ENCODE assay signal across 14 cellular contexts in the genomic region with DNA sequence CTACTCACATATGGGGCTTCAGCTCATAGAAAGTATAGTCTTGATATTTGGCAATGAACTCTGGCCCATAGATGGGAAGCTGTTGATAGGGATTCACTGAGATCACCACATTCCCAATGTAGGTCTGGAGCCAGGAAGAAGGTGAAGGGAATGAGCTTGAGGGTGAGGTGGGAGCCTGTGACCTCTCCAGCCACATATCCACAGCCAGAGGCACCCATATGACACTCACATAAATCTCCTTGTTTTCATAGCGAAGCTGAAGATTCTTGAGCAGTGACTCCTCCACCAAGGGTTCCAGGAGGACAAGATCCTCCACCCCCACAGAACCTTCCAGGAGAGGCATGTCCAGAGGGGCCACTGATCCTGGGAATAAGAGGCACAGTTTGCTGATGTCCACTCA. TPM values are rescaled to one million over a fixed set of nuclear protein-coding genes. Genes with fewer than 3 reads are reported as not detected.
DNase-seq lines count a peak whose midpoint lies in the region; ATAC-seq, FAIRE-seq and TF ChIP-seq lines count a peak whose summit lies in the region.
"Had no signal": no experiment of that assay in that cellular context is flagged by ENCODE, and none has a peak within 500 bp of the region (broad histone marks: within the 10 kb centered on the region; RNA-seq: fewer than 3 reads in every experiment).

No MANE protein-coding gene starts in this region.

- H3K27ac ChIP-seq in astrocyte (ENCODE audit: low read depth, low read length) (no peak overlapping the region), neutrophil (peak overlapping the region; percentile 59)

- TF ChIP-seq POLR2A in GM18505 (IDR thresholded peaks at IDR 0.05; ENCODE audit: borderline replicate concordance, extremely low read depth, insufficient read depth, insufficient read length), result no peak

- no peak for DNase-seq in activated CD4-positive, alpha-beta T cell treated with anti-CD3 and anti-CD28 coated beads, Interleukin-2, amount 10 ng/mL, durations not matched to agents 24 days and 14 days
- DNase-seq in activated CD4-positive, alpha-beta T cell treated with anti-CD3 and anti-CD28 coated beads, Interleukin-2, amount 50 U/mL, for 4 hours, result no peak
- peak; percentile 55 for DNase-seq in HFFc6
- peak; percentile 14 for DNase-seq in astrocyte (ENCODE audit: low read depth)
- DNase-seq: DMS 273 treated with DMSO at 0.1 percent for 48 hours, mammary epithelial cell, NCI-H2171 treated with DMSO at 0.1 percent for 48 hours, small intestine had no signal

- TF ChIP-seq CTCF in HFFc6 (IDR thresholded peaks at IDR 0.05) (no peak), astrocyte (IDR thresholded peaks at IDR 0.05; ENCODE audit: insufficient read depth, low read depth, low read length) (no peak), neutrophil (IDR thresholded peaks at IDR 0.05) (no peak)

- no peak overlapping the region for H2AFZ ChIP-seq in astrocyte (ENCODE audit: low read depth, low read length)

- peak overlapping the region; percentile 87 for H3K27ac Mint-ChIP-seq in activated CD4-positive, alpha-beta T cell treated with anti-CD3 and anti-CD28 coated beads, Interleukin-2, amount 10 ng/mL, durations not matched to agents 24 days and 14 days
- no peak overlapping the region for H3K27ac Mint-ChIP-seq in HFFc6
- H3K27ac Mint-ChIP-seq in astrocyte (ENCODE audit: unreplicated experiment), result no peak overlapping the region

- H3K9me3 ChIP-seq in astrocyte (ENCODE audit: insufficient read depth, low read depth, low read length) (no peaks in the 10 kb centered on the region), neutrophil (no peaks in the 10 kb centered on the region)

- no peaks in the 10 kb centered on the region for H4K20me1 ChIP-seq in astrocyte (ENCODE audit: insufficient read depth, low read length)

- intact Hi-C loops in activated CD4-positive, alpha-beta T cell treated with anti-CD3 and anti-CD28 coated beads, Interleukin-2, amount 10 ng/mL, durations not matched to agents 24 days and 14 days (cut with micrococcal nuclease), result loop anchor here (2.0 to 5.0 kb wide), 2 partner anchors 17 to 36 kb away; no protein-coding TSS in a partner anchor

- no peak overlapping the region for H3K9ac ChIP-seq in astrocyte (ENCODE audit: low read length)

- no peak overlapping the region for H3K4me3 ChIP-seq in astrocyte (ENCODE audit: insufficient read depth, low read depth, low read length)
- peak overlapping the region; percentile 34 to 50 for H3K4me3 ChIP-seq in neutrophil (ENCODE audit: low read depth in 1 of 2, low read length in 1 of 2)

- peak overlapping the region; percentile 22 for H3K4me2 ChIP-seq in astrocyte (ENCODE audit: low read length)

- no peaks in the 10 kb centered on the region for H3K36me3 ChIP-seq in astrocyte (ENCODE audit: insufficient read depth, low read length)
- H3K36me3 ChIP-seq in neutrophil, result no peaks in the 10 kb centered on the region

- H3K27me3 ChIP-seq in astrocyte (ENCODE audit: insufficient read depth, low read length), result peaks cover 18% of the 10 kb centered on the region
- no peaks in the 10 kb centered on the region for H3K27me3 ChIP-seq in neutrophil

- no peaks in the 10 kb centered on the region for H3K27me3 Mint-ChIP-seq in activated CD4-positive, alpha-beta T cell treated with anti-CD3 and anti-CD28 coated beads, Interleukin-2, amount 10 ng/mL, durations not matched to agents 24 days and 14 days
- H3K27me3 Mint-ChIP-seq in HFFc6 (ENCODE audit: insufficient read depth) (peaks cover 10% of the 10 kb centered on the region), astrocyte (ENCODE audit: low read depth, unreplicated experiment) (peaks cover 33% of the 10 kb centered on the region)

- H3K36me3 Mint-ChIP-seq in activated CD4-positive, alpha-beta T cell treated with anti-CD3 and anti-CD28 coated beads, Interleukin-2, amount 10 ng/mL, durations not matched to agents 24 days and 14 days (ENCODE audit: low read depth), result peaks cover 3% of the 10 kb centered on the region
- no peaks in the 10 kb centered on the region for H3K36me3 Mint-ChIP-seq in HFFc6 (ENCODE audit: low read depth)
- peaks cover 1% of the 10 kb centered on the region for H3K36me3 Mint-ChIP-seq in astrocyte (ENCODE audit: low read depth, unreplicated experiment)

- FAIRE-seq in astrocyte (lab: Jason Lieb, UNC), result no peak
- FAIRE-seq: small intestine had no signal

- no peak overlapping the region for H3K4me3 Mint-ChIP-seq in activated CD4-positive, alpha-beta T cell treated with anti-CD3 and anti-CD28 coated beads, Interleukin-2, amount 10 ng/mL, durations not matched to agents 24 days and 14 days
- H3K4me3 Mint-ChIP-seq in HFFc6, result peak overlapping the region; percentile 1; the same call in 1 of the 2 replicates
- peak overlapping the region; percentile 8 for H3K4me3 Mint-ChIP-seq in astrocyte (ENCODE audit: unreplicated experiment)

- H3K4me1 Mint-ChIP-seq in activated CD4-positive, alpha-beta T cell treated with anti-CD3 and anti-CD28 coated beads, Interleukin-2, amount 10 ng/mL, durations not matched to agents 24 days and 14 days, result peaks cover 34% of the 10 kb centered on the region
- H3K4me1 Mint-ChIP-seq in HFFc6 (ENCODE audit: low read depth) (peaks cover 44% of the 10 kb centered on the region), astrocyte (ENCODE audit: low read depth, unreplicated experiment) (peaks cover 4% of the 10 kb centered on the region)

- no peaks in the 10 kb centered on the region for H3K4me1 ChIP-seq in astrocyte (ENCODE audit: insufficient read depth, low read length)
- peaks cover 40 to 41% of the 10 kb centered on the region in 2 experiments for H3K4me1 ChIP-seq in neutrophil (ENCODE audit: control insufficient read depth in 1 of 2, insufficient read depth in 1 of 2, low read depth in 1 of 2, low read length in 1 of 2)

- H3K9me3 Mint-ChIP-seq in activated CD4-positive, alpha-beta T cell treated with anti-CD3 and anti-CD28 coated beads, Interleukin-2, amount 10 ng/mL, durations not matched to agents 24 days and 14 days, result no peaks in the 10 kb centered on the region
- no peaks in the 10 kb centered on the region for H3K9me3 Mint-ChIP-seq in HFFc6
- H3K9me3 Mint-ChIP-seq in astrocyte (ENCODE audit: unreplicated experiment), result peaks cover 2% of the 10 kb centered on the region

- H3K79me2 ChIP-seq in astrocyte (ENCODE audit: insufficient read depth, low read length), result no peaks in the 10 kb centered on the region

- ATAC-seq in GM18505 (IDR thresholded peaks at IDR 0.05; ENCODE audit: unreplicated experiment) (no peak), GM21367 (IDR thresholded peaks at IDR 0.05; ENCODE audit: unreplicated experiment) (no peak), GM21528 (IDR thresholded peaks at IDR 0.05; ENCODE audit: low FRiP score, unreplicated experiment) (no peak)

RNA-seq across cellular contexts. Expression of gene MYO1A, which starts 1.9 kb away (rescaled TPM):
- total RNA-seq in activated CD4-positive, alpha-beta T cell treated with anti-CD3 and anti-CD28 coated beads, Interleukin-2, amount 10 ng/mL, durations not matched to agents 24 days and 14 days, result 1.7 TPM in 2 replicates
- total RNA-seq in HFFc6 (2021; fragmentation: NEBNext Ultra II Directional; extraction: Animal tissue kit (Norgen Biotek cat#: 25700)), result under 1 TPM in 1 of 6 experiments, not detected in 5; 0.23 TPM
- total RNA-seq in astrocyte, result 0.34 TPM in 1 of 2 replicates, not detected in the other
- total RNA-seq: mammary epithelial cell, osteoblast had no signal

RNA-seq across cellular contexts. Expression of gene NEMP1, which starts 30.6 kb away (rescaled TPM):
- 77.0 and 80.6 TPM in 2 replicates for total RNA-seq in activated CD4-positive, alpha-beta T cell treated with anti-CD3 and anti-CD28 coated beads, Interleukin-2, amount 10 ng/mL, durations not matched to agents 24 days and 14 days
- total RNA-seq in HFFc6 (2021; fragmentation: NEBNext Ultra II Directional; extraction: Animal tissue kit (Norgen Biotek cat#: 25700)), result 10 to 100 TPM; 13.0 to 22.1 (median 20.7) TPM
- total RNA-seq in astrocyte, result 9.4 and 10.6 TPM in 2 replicates

RNA-seq across cellular contexts. Expression of gene TAC3, which starts 31.7 kb away (rescaled TPM):
- 0.57 TPM in 1 of 2 replicates, not detected in the other for total RNA-seq in activated CD4-positive, alpha-beta T cell treated with anti-CD3 and anti-CD28 coated beads, Interleukin-2, amount 10 ng/mL, durations not matched to agents 24 days and 14 days
- not detected for total RNA-seq in HFFc6 (2021; fragmentation: NEBNext Ultra II Directional; extraction: Animal tissue kit (Norgen Biotek cat#: 25700))
- 1.3 and 2.5 TPM in 2 replicates for total RNA-seq in astrocyte
- total RNA-seq: A673, mammary epithelial cell, osteoblast had no signal

RNA-seq across cellular contexts. Expression of gene NAB2, which starts 40.9 kb away (rescaled TPM):
- 70.5 and 76.7 TPM in 2 replicates for total RNA-seq in activated CD4-positive, alpha-beta T cell treated with anti-CD3 and anti-CD28 coated beads, Interleukin-2, amount 10 ng/mL, durations not matched to agents 24 days and 14 days
- 10 to 100 TPM; 37.9 to 48.1 (median 44.8) TPM for total RNA-seq in HFFc6 (2021; fragmentation: NEBNext Ultra II Directional; extraction: Animal tissue kit (Norgen Biotek cat#: 25700))
- total RNA-seq in astrocyte, result 36.6 and 37.8 TPM in 2 replicates

RNA-seq across cellular contexts. Expression of gene ZBTB39, which starts 41.6 kb away (rescaled TPM):
- total RNA-seq in activated CD4-positive, alpha-beta T cell treated with anti-CD3 and anti-CD28 coated beads, Interleukin-2, amount 10 ng/mL, durations not matched to agents 24 days and 14 days, result 11.0 TPM in 2 replicates
- 1 to 10 TPM; 3.6 to 4.6 (median 3.9) TPM for total RNA-seq in HFFc6 (2021; fragmentation: NEBNext Ultra II Directional; extraction: Animal tissue kit (Norgen Biotek cat#: 25700))
- total RNA-seq in astrocyte, result 8.4 and 9.8 TPM in 2 replicates

Comparison
In these comparisons a context has a peak if more than half of its experiments do, and no peak if none do; other contexts are left out.
1. DNase-seq: peak in HFFc6 (single experiment) and astrocyte (single experiment); none in activated CD4-positive, alpha-beta T cell treated with anti-CD3 and anti-CD28 coated beads, Interleukin-2, amount 10 ng/mL, durations not matched to agents 24 days and 14 days (single experiment) and activated CD4-positive, alpha-beta T cell treated with anti-CD3 and anti-CD28 coated beads, Interleukin-2, amount 50 U/mL, for 4 hours (0 of 2).